ENCODE assay signal across 13 cellular contexts in the genomic region with DNA sequence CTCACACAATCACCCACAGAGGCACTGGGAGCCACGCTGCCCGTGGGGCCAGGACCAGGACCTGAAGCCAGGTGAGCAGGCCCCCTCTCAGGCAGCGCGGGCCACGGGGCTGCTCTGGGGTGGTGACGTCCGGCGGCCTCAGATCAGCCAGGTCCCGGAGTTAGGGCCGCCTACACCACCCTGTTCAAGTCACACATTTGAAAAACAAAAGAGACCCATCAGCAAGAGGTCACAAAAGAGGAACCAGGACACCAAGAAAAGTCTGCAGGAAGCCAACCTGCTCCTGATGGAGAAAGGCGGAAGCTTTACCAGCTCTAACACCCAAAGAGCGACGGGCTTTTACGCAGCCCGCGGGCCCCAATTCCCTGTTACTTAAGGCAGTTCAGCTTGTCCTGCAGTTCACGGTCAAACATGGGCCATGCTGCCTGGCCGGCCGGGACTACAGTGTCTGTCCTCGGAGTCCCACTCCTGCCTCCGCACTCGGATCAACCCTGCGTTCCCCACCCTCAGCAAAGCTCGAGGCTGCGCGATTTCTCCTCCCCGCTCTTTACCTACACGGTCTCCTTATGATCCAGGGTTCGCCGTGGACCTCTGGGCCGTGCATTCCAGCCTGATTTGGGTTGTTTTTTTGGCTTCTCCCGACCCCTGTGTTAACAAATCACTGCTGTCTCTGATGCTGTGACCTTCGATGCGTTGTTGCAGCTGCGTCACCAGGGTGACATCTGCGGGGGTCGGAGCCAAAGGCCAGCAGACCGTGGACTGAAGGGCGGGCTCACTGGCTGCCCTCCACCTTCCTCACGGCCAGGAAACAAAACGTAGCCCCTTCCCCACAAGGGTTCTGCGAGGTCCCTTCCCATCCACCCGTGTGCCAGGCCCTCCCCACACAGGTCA. TPM values are rescaled to one million over a fixed set of nuclear protein-coding genes. Genes with fewer than 3 reads are reported as not detected.
DNase-seq lines count a peak whose midpoint lies in the region; ATAC-seq, FAIRE-seq and TF ChIP-seq lines count a peak whose summit lies in the region.
"Had no signal": no experiment of that assay in that cellular context is flagged by ENCODE, and none has a peak within 500 bp of the region (broad histone marks: within the 10 kb centered on the region; RNA-seq: fewer than 3 reads in every experiment).

No MANE protein-coding gene starts in this region.

- peak; percentile 79 for DNase-seq in H7
- peak; percentile 49 to 53 for DNase-seq in NOMO-1 (lab: John Stamatoyannopoulos, UW; ENCODE audit: unreplicated experiment in 2 of 2)
- DNase-seq in H1 (ENCODE audit: low read depth in 1 of 2, low spot score in 2 of 2): no peak
- DNase-seq in osteoblast (ENCODE audit: insufficient read length, low spot score, missing footprints): peak; percentile 58
- no peak for DNase-seq in NCI-H510A (lab: John Stamatoyannopoulos, UW)
- DNase-seq in activated CD4-positive, alpha-beta T cell treated with anti-CD3 and anti-CD28 coated beads, Interleukin-2, amount 50 U/mL, for 48 hours: no peak
- DNase-seq: activated CD4-positive, alpha-beta T cell treated with anti-CD3 and anti-CD28 coated beads, Interleukin-2, amount 10 ng/mL, durations not matched to agents 7 days and 5 days; CD4-positive, alpha-beta memory T cell; effector memory CD4-positive, alpha-beta T cell had no signal

- no peak for TF ChIP-seq EP300 in H1 (IDR thresholded peaks at IDR 0.05; ENCODE audit: borderline replicate concordance in 1 of 2, low read depth in 2 of 2, low read length in 2 of 2)

- 69% methylated on average over 38 of the region's 43 CpGs; no CpG with 5 or more reads in 1 of the 2 experiments for WGBS in H1 (ENCODE audit: extremely low coverage in 1 of 2, insufficient coverage in 1 of 2, insufficient read length in 1 of 2, insufficient replicate concordance in 2 of 2, low coverage in 1 of 2, low lambda C conversion rate in 2 of 2, missing lambda C conversion rate in 1 of 2), 2 experiments

- H3K4me1 ChIP-seq in H1 (replicated peaks in 1 of 4; ENCODE audit: control insufficient read depth in 3 of 4, insufficient read depth in 4 of 4, low read length in 3 of 4) (peaks cover 4 to 19% (median 15%) of the 10 kb centered on the region in 4 experiments), osteoblast (ENCODE audit: insufficient read depth, low read length) (peaks cover 14% of the 10 kb centered on the region)

- H3K9ac ChIP-seq in H1 (replicated peaks in 1 of 4; ENCODE audit: extremely low read depth in 1 of 4, low read depth in 3 of 4, low read length in 3 of 4): peak overlapping the region in 1 of 4 experiments; percentile 22; a peak in 1 of 7 replicates

- H3K79me2 ChIP-seq in H1 (ENCODE audit: control insufficient read depth in 1 of 2, insufficient read depth in 2 of 2, low read length in 2 of 2): no peaks in the 10 kb centered on the region
- no peaks in the 10 kb centered on the region for H3K79me2 ChIP-seq in osteoblast (ENCODE audit: insufficient read depth, low read length)

- peaks cover 11% of the 10 kb centered on the region; the same call in 1 of the 2 replicates for H3K23me2 ChIP-seq in H1 (ENCODE audit: low read depth, low read length)

- peak overlapping the region; percentile 95; the same call in 1 of the 2 replicates for H2BK15ac ChIP-seq in H1 (ENCODE audit: low read length)

- no peak overlapping the region for H4K8ac ChIP-seq in H1 (ENCODE audit: extremely low read depth, insufficient read depth, low read length)

- CTCF ChIA-PET in H1 (lab: Charles Lee; ENCODE audit: partially characterized antibody): interaction anchor here (0.9 to 1.4 kb wide), 3 partner anchors 9 to 128 kb away, joined by 3 to 5 read pairs (median 3); partner anchors contain the start of gene SNORC

- H3K18ac ChIP-seq in H1 (ENCODE audit: extremely low read depth, low read length): peak overlapping the region; percentile 83

- no peak overlapping the region for H3K14ac ChIP-seq in H1 (ENCODE audit: insufficient read length)

- no peak overlapping the region for H3K4me3 ChIP-seq in H7 (ENCODE audit: insufficient read depth, low read depth, low read length)
- H3K4me3 ChIP-seq in H1 (ENCODE audit: extremely low read depth in 1 of 4, insufficient read depth in 2 of 4, low read depth in 3 of 4, low read length in 4 of 4): 0 out of 8 replicates have a peak overlapping the region, but pooled peaks of 2 of the 4 experiments have one; percentile 17
- no peak overlapping the region for H3K4me3 ChIP-seq in osteoblast (ENCODE audit: insufficient read depth, low read length)
- H3K4me3 ChIP-seq: skin epidermis had no signal

- H3K56ac ChIP-seq in H1 (replicated peaks; ENCODE audit: insufficient read length, low read depth, low read length): no peak overlapping the region

- H3K9me3 ChIP-seq in H1 (ENCODE audit: insufficient read depth in 2 of 2, low read depth in 1 of 2, low read length in 1 of 2): no peaks in the 10 kb centered on the region; a peak in 1 of 4 replicates
- H3K9me3 ChIP-seq in osteoblast (ENCODE audit: low read depth, low read length): no peaks in the 10 kb centered on the region

- TF ChIP-seq CTCF in H1 (IDR thresholded peaks at IDR 0.05; ENCODE audit: control extremely low read depth in 1 of 3, insufficient read depth in 1 of 3, low read depth in 1 of 3, low read length in 3 of 3) (no peak), osteoblast (IDR thresholded peaks at IDR 0.05; ENCODE audit: extremely low read depth, low read depth, low read length) (no peak)

- H3K27ac ChIP-seq in H1 (ENCODE audit: low read depth, low read length) (no peak overlapping the region), osteoblast (ENCODE audit: low read depth, low read length) (peak overlapping the region; percentile 72)

- POLR2A ChIA-PET in H1 (lab: Charles Lee; ENCODE audit: partially characterized antibody): interaction anchor here (0.6 to 1.1 kb wide), 3 partner anchors 13 to 908 kb away, joined by 3 read pairs; no protein-coding TSS in a partner anchor

- peak overlapping the region; percentile 61; the same call in 1 of the 2 replicates for H2BK20ac ChIP-seq in H1 (ENCODE audit: low read length)

- H2BK120ac ChIP-seq in H1 (replicated peaks; ENCODE audit: low read depth, low read length): no peak overlapping the region

- peak overlapping the region; percentile 56 for H4K91ac ChIP-seq in H1 (replicated peaks; ENCODE audit: insufficient read length, low read length)

- 0 out of 2 replicates have a peak overlapping the region, but pooled peaks have one; percentile 42 for H2AFZ ChIP-seq in H1 (ENCODE audit: low read length)
- peak overlapping the region; percentile 94 for H2AFZ ChIP-seq in osteoblast (ENCODE audit: low read length)

- peak overlapping the region; percentile 92 for H2BK12ac ChIP-seq in H1 (ENCODE audit: low read depth, low read length)

- H3K23ac ChIP-seq in H1 (ENCODE audit: insufficient read length): no peak overlapping the region

- H2AK5ac ChIP-seq in H1 (ENCODE audit: low read depth, low read length): peak overlapping the region; percentile 93; the same call in 1 of the 2 replicates

- TF ChIP-seq RAD21 in H1 (IDR thresholded peaks at IDR 0.05 in 1 of 2, conservative IDR thresholded peaks at IDR 0.05 in 1 of 2; ENCODE audit: low read depth in 2 of 2, low read length in 2 of 2): no peak

- H3K79me1 ChIP-seq in H1 (ENCODE audit: low read depth, low read length): no peaks in the 10 kb centered on the region

- peak overlapping the region; percentile 66; the same call in 1 of the 2 replicates for H2BK5ac ChIP-seq in H1 (ENCODE audit: low read depth, low read length)

- no peak overlapping the region for H4K5ac ChIP-seq in H1 (ENCODE audit: insufficient read length, low read depth, low read length)

- peaks cover 0 to 2% of the 10 kb centered on the region in 2 experiments for H4K20me1 ChIP-seq in H1 (replicated peaks in 1 of 2; ENCODE audit: control insufficient read depth in 1 of 2, insufficient read depth in 2 of 2, low read length in 2 of 2)
- no peaks in the 10 kb centered on the region for H4K20me1 ChIP-seq in osteoblast (ENCODE audit: insufficient read depth, low read length)

- TF ChIP-seq POLR2A in H1 (IDR thresholded peaks at IDR 0.05; ENCODE audit: control extremely low read depth in 1 of 2, low read depth in 2 of 2, low read length in 2 of 2): no peak

- H3K4ac ChIP-seq in H1 (replicated peaks; ENCODE audit: insufficient read length, low read depth, low read length): no peak overlapping the region

- H3K36me3 ChIP-seq in H7 (replicated peaks; ENCODE audit: control insufficient read depth, insufficient read depth, low read length) (no peaks in the 10 kb centered on the region), H1 (ENCODE audit: control insufficient read depth in 2 of 4, insufficient read depth in 4 of 4, low read length in 3 of 4) (no peaks in the 10 kb centered on the region), osteoblast (ENCODE audit: insufficient read depth, low read length) (no peaks in the 10 kb centered on the region)

- FAIRE-seq in H1 (lab: Jason Lieb, UNC): no peak
- FAIRE-seq: frontal cortex, GM19239 had no signal

- H3K27me3 ChIP-seq in H7 (ENCODE audit: control insufficient read depth, insufficient read depth, low read length) (peaks cover 12% of the 10 kb centered on the region), H1 (replicated peaks in 1 of 4; ENCODE audit: control insufficient read depth in 3 of 4, extremely low read depth in 1 of 4, insufficient read depth in 3 of 4, low read length in 3 of 4) (peaks cover 0 to 8% (median 6%) of the 10 kb centered on the region in 4 experiments; a peak in 3 of 7 replicates), osteoblast (ENCODE audit: insufficient read depth, low read length) (no peaks in the 10 kb centered on the region)

- H3K4me2 ChIP-seq in H1 (ENCODE audit: insufficient read depth in 1 of 2, low read depth in 2 of 2, low read length in 2 of 2) (peak overlapping the region; percentile 43 to 46), osteoblast (ENCODE audit: insufficient read depth, low read length) (no peak overlapping the region)

- no peak for ATAC-seq in HG03025 (IDR thresholded peaks at IDR 0.05; ENCODE audit: low FRiP score, unreplicated experiment)

TF ChIP-seq in H1, 55 proteins besides CTCF, POLR2A, EP300 and RAD21 (continues in another document):
- TF ChIP-seq RFX5 (IDR thresholded peaks at IDR 0.05; ENCODE audit: borderline replicate concordance, low read depth, low read length) (no peak), TBP (IDR thresholded peaks at IDR 0.05; ENCODE audit: low read depth, low read length) (no peak), RXRA (IDR thresholded peaks at IDR 0.05; ENCODE audit: insufficient read depth, low read depth, low read length) (no peak)

RNA-seq across cellular contexts. Expression of gene SNORC, which starts 31.0 kb away (rescaled TPM):
- total RNA-seq in H7 (2014; rRNA removed; shearing (Covaris generic)): 1.6 and 5.2 TPM in 2 replicates
- 1.6 and 2.1 TPM in 2 replicates for total RNA-seq in H1 (2021; fragmentation: NEBNext Ultra II Directional; extraction: Animal tissue kit (Norgen Biotek cat#: 25700))
- polyA plus RNA-seq in H1 (2011; rRNA removed): 1.8 and 2.8 TPM in 2 replicates
- polyA plus RNA-seq in H1 (2011; cell fraction: cytosol; rRNA removed): 2.0 TPM
- polyA plus RNA-seq in H1 (2011; cell fraction: nucleus; rRNA removed): 7.3 TPM
- 1.2 to 1.9 TPM (median 1.4 TPM) in 4 replicates for polyA plus RNA-seq in H1 (2012, experiment 1 of 2)
- polyA plus RNA-seq in H1 (2012, experiment 2 of 2): 0.79 TPM
- 2.3 TPM for polyA plus RNA-seq in H1 (2013, experiment 1 of 2)
- polyA plus RNA-seq in H1 (2013, experiment 2 of 2): 2.0 TPM
- 0.13 and 0.24 TPM in 2 replicates for polyA minus RNA-seq in H1 (2011; rRNA and poly(A)+ RNA removed)
- 3.4 TPM for polyA minus RNA-seq in H1 (2011; cell fraction: cytosol; rRNA and poly(A)+ RNA removed)
- polyA minus RNA-seq in H1 (2011; cell fraction: nucleus; rRNA and poly(A)+ RNA removed): 3.2 TPM
- total RNA-seq in osteoblast: 0.72 and 0.88 TPM in 2 replicates

Comparison
In these comparisons a context has a peak if more than half of its experiments do, and no peak if none do; other contexts are left out.
1. DNase-seq: peak in H7 (single experiment), NOMO-1 (2 of 2) and osteoblast (single experiment); none in H1 (0 of 2), NCI-H510A (single experiment) and activated CD4-positive, alpha-beta T cell treated with anti-CD3 and anti-CD28 coated beads, Interleukin-2, amount 50 U/mL, for 48 hours (0 of 2).